ENCODE assay signal across 19 cellular contexts in genomic region chr2:235005023-235005422, GRCh38. TPM values are rescaled to one million over a fixed set of nuclear protein-coding genes. Genes with fewer than 3 reads are reported as not detected.
DNase-seq lines count a peak whose midpoint lies in the region; ATAC-seq and TF ChIP-seq lines count a peak whose summit lies in the region.
"Had no signal": no experiment of that assay in that cellular context is flagged by ENCODE, and none has a peak within 500 bp of the region (broad histone marks: within the 10 kb centered on the region; RNA-seq: fewer than 3 reads in every experiment).

No MANE protein-coding gene starts in this region.

- H3K23me2 ChIP-seq in H9 (ENCODE audit: insufficient read length, low read depth, low read length, poor library complexity, severe bottlenecking), result no peaks in the 10 kb centered on the region

- no peak overlapping the region for H3K23ac ChIP-seq in H9 (ENCODE audit: insufficient read length, low read depth, low read length)

- H3K4ac ChIP-seq in H9 (ENCODE audit: low read depth, low read length), result no peak overlapping the region

- no peaks in the 10 kb centered on the region for H3K9me2 ChIP-seq in hepatocyte (replicated peaks; ENCODE audit: insufficient read depth)

- peaks cover 66 to 78% of the 10 kb centered on the region in 2 experiments for H3K4me1 Mint-ChIP-seq in H9
- H3K4me1 Mint-ChIP-seq in T-helper 17 cell, result no peaks in the 10 kb centered on the region
- no peaks in the 10 kb centered on the region for H3K4me1 Mint-ChIP-seq in activated T-cell treated with anti-CD3 and anti-CD28 coated beads, Interleukin-2, amount 50 U/mL, for 72 hours (ENCODE audit: low read depth)
- H3K4me1 Mint-ChIP-seq: B cell had no signal

- H4K5ac ChIP-seq in H9 (ENCODE audit: insufficient read length, low read depth, low read length), result no peak overlapping the region

- intact Hi-C loops in prostate gland (cut with DNase I), result no loop called here

- H3K9me3 Mint-ChIP-seq in H9, result no peaks in the 10 kb centered on the region; a peak in 1 of 5 replicates
- H3K9me3 Mint-ChIP-seq in activated T-cell treated with anti-CD3 and anti-CD28 coated beads, Interleukin-2, amount 50 U/mL, for 72 hours, result no peaks in the 10 kb centered on the region
- H3K9me3 Mint-ChIP-seq: activated naive CD4-positive, alpha-beta T cell treated with anti-CD3 and anti-CD28 coated beads, Interleukin-2, amount 50 U/mL, for 72 hours; memory B cell had no signal

- H3K4me3 Mint-ChIP-seq in H9 (no peak overlapping the region), T-helper 17 cell (no peak overlapping the region)
- no peak overlapping the region for H3K4me3 Mint-ChIP-seq in activated T-cell treated with anti-CD3 and anti-CD28 coated beads, Interleukin-2, amount 50 U/mL, for 72 hours
- H3K4me3 Mint-ChIP-seq: B cell, memory B cell had no signal

- H3K27me3 ChIP-seq in H9 (ENCODE audit: insufficient read depth, low read length) (no peaks in the 10 kb centered on the region), hepatocyte (no peaks in the 10 kb centered on the region), prostate gland (replicated peaks; ENCODE audit: insufficient read depth) (no peaks in the 10 kb centered on the region)
- H3K27me3 ChIP-seq: neutrophil, tibial artery had no signal

- no peak overlapping the region for H2BK5ac ChIP-seq in H9 (ENCODE audit: insufficient read length, low read length)

- no peak overlapping the region for H3K9ac ChIP-seq in H9 (ENCODE audit: extremely low read depth, insufficient read length, low read length)

- DNase-seq in H9 (no peak), NCI-H774 (lab: John Stamatoyannopoulos, UW) (peak; percentile 20), hepatocyte (ENCODE audit: low spot score) (no peak), prostate gland (ENCODE audit: low spot score) (no peak), T-helper 17 cell (no peak), omental fat pad (ENCODE audit: low spot score) (no peak)
- DNase-seq in stimulated activated CD8-positive, alpha-beta memory T cell treated with anti-CD3 and anti-CD28 coated beads, Interleukin-4, amount 100 ng/mL, for 48 hours, result no peak
- DNase-seq in activated T-cell treated with anti-CD3 and anti-CD28 coated beads, Interleukin-2, amount 50 U/mL, for 72 hours, result no peak
- DNase-seq: activated CD4-positive, alpha-beta T cell treated with anti-CD3 and anti-CD28 coated beads, Interleukin-2, amount 50 U/mL, for 1 hour; activated T-cell treated with anti-CD3 and anti-CD28 coated beads for 4 hours; NCI-H1417 treated with DMSO at 0.1 percent for 48 hours; stimulated activated CD4-positive, alpha-beta T cell treated with anti-CD3 and anti-CD28 coated beads, Interleukin-4, amount 100 ng/mL, for 4 hours had no signal

- H2BK15ac ChIP-seq in H9 (ENCODE audit: low read depth, low read length), result no peak overlapping the region

- H3K27me3 Mint-ChIP-seq in H9 (ENCODE audit: low read depth) (no peaks in the 10 kb centered on the region; the same call in 1 of the 2 replicates), T-helper 17 cell (peaks cover 19% of the 10 kb centered on the region)
- H3K27me3 Mint-ChIP-seq in activated T-cell treated with anti-CD3 and anti-CD28 coated beads, Interleukin-2, amount 50 U/mL, for 72 hours (ENCODE audit: low read depth), result no peaks in the 10 kb centered on the region

- TF ChIP-seq POLR2A in prostate gland (IDR thresholded peaks at IDR 0.05), result no peak

- H3K36me3 ChIP-seq in hepatocyte (replicated peaks; ENCODE audit: insufficient read depth, low read depth) (no peaks in the 10 kb centered on the region), prostate gland (no peaks in the 10 kb centered on the region)
- H3K36me3 ChIP-seq: neutrophil, tibial artery had no signal

- no peak overlapping the region for H2BK120ac ChIP-seq in H9 (ENCODE audit: low read depth, low read length, poor library complexity, severe bottlenecking)

- H3K36me3 Mint-ChIP-seq in H9 (ENCODE audit: insufficient read depth in 1 of 3, low read depth in 3 of 3), result peaks cover 15 to 63% (median 54%) of the 10 kb centered on the region in 3 experiments
- no peaks in the 10 kb centered on the region for H3K36me3 Mint-ChIP-seq in T-helper 17 cell (ENCODE audit: low read depth)
- H3K36me3 Mint-ChIP-seq in activated T-cell treated with anti-CD3 and anti-CD28 coated beads, Interleukin-2, amount 50 U/mL, for 72 hours (ENCODE audit: insufficient read depth in 2 of 2), result no peaks in the 10 kb centered on the region
- H3K36me3 Mint-ChIP-seq: activated naive CD4-positive, alpha-beta T cell treated with anti-CD3 and anti-CD28 coated beads, Interleukin-2, amount 50 U/mL, for 72 hours; memory B cell had no signal

- no peak overlapping the region for H3K27ac ChIP-seq in H9 (ENCODE audit: insufficient read length, low read depth, low read length)
- H3K27ac ChIP-seq in hepatocyte, result peak overlapping the region; percentile 89
- H3K27ac ChIP-seq in prostate gland, result peak overlapping the region; percentile 81 to 84
- H3K27ac ChIP-seq: HL-60, neutrophil had no signal

- H4K20me1 ChIP-seq in H9 (ENCODE audit: control insufficient read depth, insufficient read depth, insufficient read length) (no peaks in the 10 kb centered on the region), hepatocyte (ENCODE audit: insufficient read depth, poor library complexity, severe bottlenecking) (no peaks in the 10 kb centered on the region)

- H3K18ac ChIP-seq in H9 (ENCODE audit: insufficient read length, low read depth, low read length), result no peak overlapping the region

- no peak overlapping the region for H3K14ac ChIP-seq in H9 (ENCODE audit: insufficient read depth, low read length)

- no peaks in the 10 kb centered on the region for H3K79me1 ChIP-seq in H9 (ENCODE audit: insufficient read depth, low read depth, low read length, poor library complexity, severe bottlenecking)

- H3K4me1 ChIP-seq in H9 (ENCODE audit: insufficient read depth, low read length) (no peaks in the 10 kb centered on the region; the same call in 1 of the 2 replicates), hepatocyte (ENCODE audit: insufficient read depth) (peaks cover 79% of the 10 kb centered on the region), prostate gland (replicated peaks) (peaks cover 43% of the 10 kb centered on the region)

- H3K4me2 ChIP-seq in H9 (ENCODE audit: insufficient read depth, insufficient read length, low read length) (no peak overlapping the region), hepatocyte (no peak overlapping the region)

- H3K79me2 ChIP-seq in H9 (ENCODE audit: insufficient read depth, low read length), result peaks cover 6% of the 10 kb centered on the region; the same call in 1 of the 2 replicates
- H3K79me2 ChIP-seq in hepatocyte, result peaks cover 69% of the 10 kb centered on the region

- H2BK20ac ChIP-seq in H9 (ENCODE audit: low read depth, low read length, poor library complexity, severe bottlenecking), result no peak overlapping the region

- H2AK5ac ChIP-seq in H9 (ENCODE audit: insufficient read length, low read length), result no peak overlapping the region

- no peak overlapping the region for H3K4me3 ChIP-seq in hepatocyte
- H3K4me3 ChIP-seq in prostate gland, result no peak overlapping the region
- H3K4me3 ChIP-seq: tibial artery had no signal

- H3K27ac Mint-ChIP-seq in H9, result peak overlapping the region; percentile 37 to 70 (median 70); a peak in 4 of 7 replicates
- H3K27ac Mint-ChIP-seq in T-helper 17 cell, result no peak overlapping the region
- no peak overlapping the region for H3K27ac Mint-ChIP-seq in activated T-cell treated with anti-CD3 and anti-CD28 coated beads, Interleukin-2, amount 50 U/mL, for 72 hours
- H3K27ac Mint-ChIP-seq: activated naive CD4-positive, alpha-beta T cell treated with anti-CD3 and anti-CD28 coated beads, Interleukin-2, amount 50 U/mL, for 72 hours; B cell; memory B cell had no signal

- H2BK12ac ChIP-seq in H9 (ENCODE audit: insufficient read length, low read depth, low read length), result no peak overlapping the region

- H2AFZ ChIP-seq in H9 (ENCODE audit: low read length) (no peak overlapping the region), hepatocyte (no peak overlapping the region)

- no peak for TF ChIP-seq CTCF in H9 (conservative IDR thresholded peaks at IDR 0.05)
- no peak for TF ChIP-seq CTCF in hepatocyte (IDR thresholded peaks at IDR 0.05; ENCODE audit: poor library complexity)
- no peak for TF ChIP-seq CTCF in prostate gland (IDR thresholded peaks at IDR 0.05)
- TF ChIP-seq CTCF in omental fat pad (IDR thresholded peaks at IDR 0.05), result no peak

- H4K91ac ChIP-seq in H9 (ENCODE audit: insufficient read length, low read depth, low read length), result no peak overlapping the region

- no CpG with 5 or more reads among the region's 5 CpGs for WGBS in H9 (ENCODE audit: extremely low coverage, insufficient read length, low lambda C conversion rate)
- WGBS in hepatocyte (ENCODE audit: low lambda C conversion rate, missing lambda C conversion rate), result 85% methylated on average over 5 of the region's 5 CpGs
- WGBS in prostate gland, result 78% methylated on average over 5 of the region's 5 CpGs

- H4K8ac ChIP-seq in H9 (replicated peaks; ENCODE audit: insufficient read length, low read depth, low read length), result no peak overlapping the region

- no peak overlapping the region for H3T11ph ChIP-seq in H9 (ENCODE audit: low read length)

- ATAC-seq in T-helper 17 cell (no peak), omental fat pad (ENCODE audit: low FRiP score) (no peak)
- ATAC-seq in activated T-cell treated with anti-CD3 and anti-CD28 coated beads, Interleukin-2, amount 50 U/mL, for 72 hours (replicated peaks in 1 of 2), result no peak
- ATAC-seq: activated naive CD4-positive, alpha-beta T cell treated with anti-CD3 and anti-CD28 coated beads, Interleukin-2, amount 50 U/mL, for 72 hours; esophagus mucosa had no signal

- H3K9me3 ChIP-seq in H9 (ENCODE audit: control insufficient read depth, low read depth, low read length) (no peaks in the 10 kb centered on the region), hepatocyte (ENCODE audit: low read depth) (no peaks in the 10 kb centered on the region), prostate gland (no peaks in the 10 kb centered on the region), T-helper 17 cell (ENCODE audit: control insufficient read depth, low read length, poor library complexity, severe bottlenecking) (no peaks in the 10 kb centered on the region)
- H3K9me3 ChIP-seq: neutrophil, tibial artery had no signal

- H3K56ac ChIP-seq in H9 (ENCODE audit: insufficient read length, low read depth, low read length), result no peak overlapping the region

RNA-seq across cellular contexts. Expression of gene SH3BP4, which starts 53.2 kb away (rescaled TPM):
- total RNA-seq in H9 (2021) (88.5 and 93.8 TPM in 2 replicates), hepatocyte (32.0 and 35.9 TPM in 2 replicates), prostate gland (100 to 1,000 TPM in 1 of 2 donors, 10 to 100 TPM in 1; 86.7 to 134 TPM), T-helper 17 cell (under 1 TPM; 0.15 to 0.94 TPM), omental fat pad (10 to 100 TPM; 32.5 to 66.9 (median 44.2) TPM)
- polyA plus RNA-seq in hepatocyte, result 20.3 and 23.3 TPM in 2 replicates
- total RNA-seq in activated T-cell treated with anti-CD3 and anti-CD28 coated beads, Interleukin-2, amount 50 U/mL, for 72 hours, result 1 to 10 TPM; 1.5 to 1.6 TPM

Comparison
In these comparisons a context has a peak if more than half of its experiments do, and no peak if none do; other contexts are left out.
1. H3K27ac Mint-ChIP-seq: peak in H9 (3 of 3); none in T-helper 17 cell (single experiment) and activated T-cell treated with anti-CD3 and anti-CD28 coated beads, Interleukin-2, amount 50 U/mL, for 72 hours (single experiment).
2. RNA of gene SH3BP4, which starts 53.2 kb away (total RNA-seq): 86.7 to 134 TPM in prostate gland, 88.5 to 93.8 TPM in H9, 32.5 to 66.9 TPM in omental fat pad and 32.0 to 35.9 TPM in hepatocyte; 1.5 to 1.6 TPM in activated T-cell treated with anti-CD3 and anti-CD28 coated beads, Interleukin-2, amount 50 U/mL, for 72 hours and 0.15 to 0.94 TPM in T-helper 17 cell; every median in the first group is over 10 times any median in the second.